Comparison of ENCODE assay signal across 12 cellular contexts in the genomic region with DNA sequence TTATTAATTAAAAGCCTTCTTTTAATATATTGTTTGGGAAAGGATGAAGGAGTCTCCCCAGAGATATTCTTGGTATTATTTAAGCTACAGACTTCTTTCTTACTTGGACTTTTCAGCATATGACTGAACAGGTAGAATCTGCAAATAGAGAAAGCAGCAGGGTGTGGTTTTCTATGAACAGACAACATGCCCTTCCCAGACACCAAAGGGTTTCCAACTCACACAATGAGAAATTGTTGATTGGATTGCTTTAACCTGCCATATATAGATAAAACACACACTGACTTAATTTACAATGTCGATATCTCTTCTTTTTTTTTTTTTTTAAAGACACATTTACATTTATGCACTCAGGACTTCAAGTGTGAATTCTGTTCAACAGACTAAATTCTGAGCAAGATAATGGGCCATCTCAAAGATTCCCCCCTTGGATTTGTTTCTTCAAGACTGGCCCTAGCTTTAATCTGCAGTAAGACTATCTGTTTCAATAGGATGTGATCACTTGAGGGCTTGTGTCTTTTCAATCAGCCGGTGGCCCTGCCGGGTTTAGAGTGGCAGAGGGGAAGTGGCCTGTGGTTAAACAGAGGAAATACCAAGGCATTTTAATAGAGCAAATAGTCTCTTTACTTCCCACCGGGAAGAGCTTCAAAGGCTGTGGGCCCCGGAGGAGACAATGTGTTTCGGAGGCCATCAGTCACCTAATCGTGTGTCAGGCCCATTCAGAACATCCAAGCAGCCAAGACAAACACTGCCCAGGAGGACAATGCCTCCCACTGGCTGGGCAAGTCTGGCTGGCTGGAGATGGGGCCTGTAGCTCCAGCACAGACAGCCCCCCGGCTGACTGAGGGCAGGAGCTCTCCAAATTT. TPM values are rescaled to one million over a fixed set of nuclear protein-coding genes. Genes with fewer than 3 reads are reported as not detected.
A peak's percentile ranks its signal among the peaks of the same experiment; 100 is the strongest.
DNase-seq lines count a peak whose midpoint lies in the region; ATAC-seq and TF ChIP-seq lines count a peak whose summit lies in the region.
"Had no signal": no experiment of that assay in that cellular context is flagged by ENCODE, and none has a peak within 500 bp of the region (broad histone marks: within the 10 kb centered on the region; RNA-seq: fewer than 3 reads in every experiment).

No MANE protein-coding gene starts in this region.

- intact Hi-C loops in heart left ventricle (cut with DNase I) = loop anchor here in 1 of 10 donors (5.0 kb wide), 1 partner anchor 37 kb away; no protein-coding TSS in a partner anchor
- intact Hi-C loops in Right ventricle myocardium inferior (cut with DNase I) = loop anchor here (10.0 kb wide), 1 partner anchor 474 kb away; a partner anchor contains a TSS
- intact Hi-C loops in uterus (cut with DNase I; ENCODE audit: low total_unique reads) = no loop called here
- intact Hi-C loops in tibial artery (cut with DNase I; ENCODE audit: low total_unique reads) = no loop called here

- peaks cover 11% of the 10 kb centered on the region for H3K27me3 Mint-ChIP-seq in progenitor cell of endocrine pancreas

- peaks cover 37% of the 10 kb centered on the region for H3K4me1 Mint-ChIP-seq in progenitor cell of endocrine pancreas (ENCODE audit: low read depth)

- DNase-seq in heart left ventricle (no peak), Right ventricle myocardium inferior (ENCODE audit: missing footprints) (no peak), RPMI7951 (ENCODE audit: low read depth) (peak; percentile 94), iPS DF 4.7 (ENCODE audit: extremely low read depth, low spot score) (peak; percentile 80), uterus (no peak), tibial artery (no peak), progenitor cell of endocrine pancreas (ENCODE audit: low spot score, unreplicated experiment) (no peak), suprapubic skin (ENCODE audit: low spot score in 2 of 2) (no peak)
- DNase-seq: activated gamma-delta T cell; erythroblast; naive thymus-derived CD8-positive, alpha-beta T cell had no signal

- no peak for ATAC-seq in heart left ventricle
- ATAC-seq in Right ventricle myocardium inferior = no peak
- ATAC-seq: naive thymus-derived CD8-positive, alpha-beta T cell had no signal

- H3K27me3 ChIP-seq in heart left ventricle = peaks cover 0 to 23% (median 0%) of the 10 kb centered on the region in 9 donors
- no peaks in the 10 kb centered on the region for H3K27me3 ChIP-seq in uterus
- no peaks in the 10 kb centered on the region for H3K27me3 ChIP-seq in tibial artery
- no peaks in the 10 kb centered on the region for H3K27me3 ChIP-seq in suprapubic skin

- H3K9me3 ChIP-seq in heart left ventricle (no peaks in the 10 kb centered on the region), uterus (no peaks in the 10 kb centered on the region), tibial artery (no peaks in the 10 kb centered on the region), suprapubic skin (no peaks in the 10 kb centered on the region)

- H3K4me3 ChIP-seq in heart left ventricle = no peak overlapping the region
- H3K4me3 ChIP-seq in uterus = no peak overlapping the region
- no peak overlapping the region for H3K4me3 ChIP-seq in tibial artery
- H3K4me3 ChIP-seq in suprapubic skin = no peak overlapping the region

- WGBS in heart left ventricle, 4 donors = 28 to 49% (median 38%) methylated on average over 8 of the region's 8 CpGs
- WGBS in suprapubic skin = 45% methylated on average over 8 of the region's 8 CpGs

- no peaks in the 10 kb centered on the region for H3K9me3 Mint-ChIP-seq in progenitor cell of endocrine pancreas (ENCODE audit: low read depth)
- H3K9me3 Mint-ChIP-seq: naive thymus-derived CD8-positive, alpha-beta T cell had no signal

- H3K27ac ChIP-seq in heart left ventricle (peak overlapping the region in 10 of 12 donors; percentile 13 to 75 (median 64)), uterus (peak overlapping the region; percentile 86 to 87), tibial artery (no peak overlapping the region), suprapubic skin (no peak overlapping the region)
- H3K27ac ChIP-seq: KMS-11 had no signal

- H3K36me3 ChIP-seq in heart left ventricle = no peaks in the 10 kb centered on the region
- H3K36me3 ChIP-seq in uterus = no peaks in the 10 kb centered on the region
- H3K36me3 ChIP-seq in tibial artery = no peaks in the 10 kb centered on the region
- H3K36me3 ChIP-seq in suprapubic skin = no peaks in the 10 kb centered on the region

- H3K4me3 Mint-ChIP-seq in progenitor cell of endocrine pancreas (ENCODE audit: low read depth) = no peak overlapping the region

- H3K27ac Mint-ChIP-seq in progenitor cell of endocrine pancreas = no peak overlapping the region
- H3K27ac Mint-ChIP-seq: naive thymus-derived CD8-positive, alpha-beta T cell had no signal

- no peaks in the 10 kb centered on the region for H3K36me3 Mint-ChIP-seq in progenitor cell of endocrine pancreas (ENCODE audit: insufficient read depth)
- H3K36me3 Mint-ChIP-seq: naive thymus-derived CD8-positive, alpha-beta T cell had no signal

- TF ChIP-seq EP300 in suprapubic skin (IDR thresholded peaks at IDR 0.05) = no peak

- TF ChIP-seq CTCF in heart left ventricle (IDR thresholded peaks at IDR 0.05) (no peak), uterus (IDR thresholded peaks at IDR 0.05) (no peak), tibial artery (IDR thresholded peaks at IDR 0.05) (no peak), progenitor cell of endocrine pancreas (IDR thresholded peaks at IDR 0.05; ENCODE audit: unreplicated experiment) (no peak), suprapubic skin (IDR thresholded peaks at IDR 0.05) (no peak)

- H3K4me1 ChIP-seq in heart left ventricle (peaks cover 5 to 58% (median 40%) of the 10 kb centered on the region in 12 donors), uterus (peaks cover 30 to 44% of the 10 kb centered on the region in 2 donors), tibial artery (peaks cover 0 to 4% (median 2%) of the 10 kb centered on the region in 4 donors), suprapubic skin (peaks cover 39% of the 10 kb centered on the region)

- no peak for TF ChIP-seq POLR2A in heart left ventricle (IDR thresholded peaks at IDR 0.05)
- TF ChIP-seq POLR2A in uterus (IDR thresholded peaks at IDR 0.05) = no peak
- no peak for TF ChIP-seq POLR2A in suprapubic skin (IDR thresholded peaks at IDR 0.05)

RNA-seq across cellular contexts. Expression of a gene that starts 6.1 kb away (rescaled TPM):
- total RNA-seq in heart left ventricle (10 to 100 TPM in 1 of 9 donors, 1 to 10 TPM in 8; 3.5 to 11.3 (median 6.2) TPM), Right ventricle myocardium inferior (6.7 TPM), uterus (10 to 100 TPM; 19.0 to 95.9 (median 52.5) TPM), progenitor cell of endocrine pancreas (30.4 and 37.9 TPM in 2 replicates), suprapubic skin (1 to 10 TPM; 2.2 to 6.1 (median 3.7) TPM)
- 1 to 10 TPM; 1.4 to 2.4 TPM for polyA plus RNA-seq in heart left ventricle
- 8.8 and 18.7 TPM in 2 replicates for total RNA-seq in RPMI7951 (2014; rRNA removed; shearing (Covaris generic))
- total RNA-seq: naive thymus-derived CD8-positive, alpha-beta T cell had no signal
- polyA plus RNA-seq: naive thymus-derived CD8-positive, alpha-beta T cell had no signal

RNA-seq across cellular contexts. Expression of a gene that starts 40.7 kb away (rescaled TPM):
- total RNA-seq in heart left ventricle = 1 to 10 TPM in 1 of 9 donors, under 1 TPM in 4, not detected in 4; 0.47 to 1.5 (median 0.71) TPM
- polyA plus RNA-seq in heart left ventricle = under 1 TPM; 0.29 to 0.76 TPM
- not detected for total RNA-seq in Right ventricle myocardium inferior
- 1.9 and 2.5 TPM in 2 replicates for total RNA-seq in RPMI7951 (2014; rRNA removed; shearing (Covaris generic))
- not detected for total RNA-seq in uterus
- 0.80 and 0.96 TPM in 2 replicates for total RNA-seq in progenitor cell of endocrine pancreas
- total RNA-seq in suprapubic skin = 1 to 10 TPM in 1 of 4 donors, under 1 TPM in 2, not detected in 1; 0.76 to 4.7 (median 0.89) TPM

Comparison
In these comparisons a context has a peak if more than half of its experiments do, and no peak if none do; other contexts are left out.
1. DNase-seq: peak in RPMI7951 (single experiment) and iPS DF 4.7 (single experiment); none in heart left ventricle (0 of 5), Right ventricle myocardium inferior (single experiment), uterus (0 of 2), tibial artery (0 of 2), progenitor cell of endocrine pancreas (single experiment) and suprapubic skin (0 of 2).
2. H3K27ac ChIP-seq: peak in heart left ventricle (10 of 12) and uterus (2 of 2); none in tibial artery (0 of 2) and suprapubic skin (single experiment).